In the genomic region with DNA sequence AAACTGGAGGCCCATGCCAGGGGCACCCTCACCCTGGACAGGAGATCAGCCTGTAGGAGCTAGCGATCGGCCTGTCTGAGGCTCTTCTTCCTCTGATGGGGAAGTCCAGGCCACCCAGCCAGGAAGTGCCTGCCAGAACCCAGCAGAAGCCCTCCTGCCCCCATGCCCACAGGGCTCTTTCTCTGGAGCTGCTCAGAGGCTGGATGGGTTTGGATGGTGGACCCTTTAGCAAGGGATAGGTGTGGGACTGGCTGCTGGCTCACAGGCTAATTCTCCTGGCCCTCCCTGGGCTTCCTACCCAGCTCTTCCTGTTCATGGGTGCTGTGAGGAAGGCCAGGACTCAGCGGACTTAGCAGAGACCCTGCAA, we compare ENCODE assay signal across 11 cellular contexts. TPM values are rescaled to one million over a fixed set of nuclear protein-coding genes. Genes with fewer than 3 reads are reported as not detected.
A peak's percentile ranks its signal among the peaks of the same experiment; 100 is the strongest.
DNase-seq lines count a peak whose midpoint lies in the region; TF ChIP-seq lines count a peak whose summit lies in the region.
"Had no signal": no experiment of that assay in that cellular context is flagged by ENCODE, and none has a peak within 500 bp of the region (broad histone marks: within the 10 kb centered on the region; RNA-seq: fewer than 3 reads in every experiment).

No MANE protein-coding gene starts in this region.

- peaks cover 41% of the 10 kb centered on the region for H3K4me1 ChIP-seq in left ventricle myocardium inferior

- 0 out of 2 replicates have a peak overlapping the region, but pooled peaks have one; percentile 37 for H3K27ac ChIP-seq in SK-N-MC
- peak overlapping the region; percentile 49 for H3K27ac ChIP-seq in left ventricle myocardium inferior (replicated peaks)
- H3K27ac ChIP-seq in substantia nigra (ENCODE audit: low read depth, low read length, poor library complexity, severe bottlenecking) = no peak overlapping the region
- H3K27ac ChIP-seq: PC-9, thoracic aorta had no signal

- TF ChIP-seq CTCF in left ventricle myocardium inferior (IDR thresholded peaks at IDR 0.05; ENCODE audit: borderline replicate concordance) (no peak), MCF 10A (IDR thresholded peaks at IDR 0.05; ENCODE audit: unreplicated experiment) (no peak)

- H3K36me3 ChIP-seq in SK-N-MC (ENCODE audit: insufficient read depth, low read length) = no peaks in the 10 kb centered on the region
- no peaks in the 10 kb centered on the region for H3K36me3 ChIP-seq in left ventricle myocardium inferior
- H3K36me3 ChIP-seq: thoracic aorta had no signal

- peak overlapping the region; percentile 28 for H3K9ac ChIP-seq in SK-N-MC (ENCODE audit: insufficient read length)

- peak overlapping the region; percentile 94 for H3K27ac Mint-ChIP-seq in T-helper 2 cell treated with Interferon-gamma antibody and Interleukin-4, amounts not matched to agents 5 μg/mL and 100 μg/mL, for 36 hours
- H3K27ac Mint-ChIP-seq in stimulated activated naive CD8-positive, alpha-beta T cell treated with anti-CD3 and anti-CD28 coated beads, Interleukin-15, Interleukin-2, amounts not matched to agents 100 ng/mL and 50 ng/mL, for 24 hours = peak overlapping the region; percentile 97
- H3K27ac Mint-ChIP-seq in MCF 10A (ENCODE audit: low read depth, unreplicated experiment) = no peak overlapping the region

- H3K4me3 Mint-ChIP-seq in T-helper 2 cell treated with Interferon-gamma antibody and Interleukin-4, amounts not matched to agents 5 μg/mL and 100 μg/mL, for 36 hours = peak overlapping the region; percentile 9
- peak overlapping the region; percentile 71 for H3K4me3 Mint-ChIP-seq in stimulated activated naive CD8-positive, alpha-beta T cell treated with anti-CD3 and anti-CD28 coated beads, Interleukin-15, Interleukin-2, amounts not matched to agents 100 ng/mL and 50 ng/mL, for 24 hours
- H3K4me3 Mint-ChIP-seq in MCF 10A (ENCODE audit: unreplicated experiment) = no peak overlapping the region

- no peak for DNase-seq in T-helper 2 cell treated with Interferon-gamma antibody and Interleukin-4, amounts not matched to agents 5 μg/mL and 100 μg/mL, for 36 hours (ENCODE audit: low spot score)
- DNase-seq in T-helper 2 cell (no peak), SK-N-MC (ENCODE audit: low read depth, low spot score) (no peak), left ventricle myocardium inferior (no peak), NCI-H146 (lab: John Stamatoyannopoulos, UW) (no peak), MCF 10A (ENCODE audit: unreplicated experiment) (no peak), substantia nigra (lab: John Stamatoyannopoulos, UW) (no peak)
- DNase-seq: NCI-H1048 had no signal

- peak overlapping the region; percentile 43 for H3K4me3 ChIP-seq in SK-N-MC
- peak overlapping the region; percentile 36 for H3K4me3 ChIP-seq in left ventricle myocardium inferior
- H3K4me3 ChIP-seq: PC-9, thoracic aorta had no signal

- CTCF ChIA-PET in MCF 10A (lab: Yijun Ruan, JAX) = interaction anchor here (0.5 to 6.8 kb wide), 24 partner anchors 9 to 402 kb away, joined by 3 to 173 read pairs (median 4); no protein-coding TSS in a partner anchor

- H3K27me3 Mint-ChIP-seq in T-helper 2 cell treated with Interferon-gamma antibody and Interleukin-4, amounts not matched to agents 5 μg/mL and 100 μg/mL, for 36 hours (ENCODE audit: low read depth) = no peaks in the 10 kb centered on the region
- H3K27me3 Mint-ChIP-seq in stimulated activated naive CD8-positive, alpha-beta T cell treated with anti-CD3 and anti-CD28 coated beads, Interleukin-15, Interleukin-2, amounts not matched to agents 100 ng/mL and 50 ng/mL, for 24 hours = no peaks in the 10 kb centered on the region
- H3K27me3 Mint-ChIP-seq in MCF 10A (ENCODE audit: insufficient read depth, unreplicated experiment) = peaks cover under 1% of the 10 kb centered on the region

- intact Hi-C loops in left ventricle myocardium inferior (cut with micrococcal nuclease) (loop anchor here (5.0 kb wide), 1 partner anchor 395 kb away; no protein-coding TSS in a partner anchor), MCF 10A (cut with micrococcal nuclease) (loop anchor here (1.0 to 10.0 kb wide), 3 partner anchors 10 to 582 kb away; a partner anchor contains a TSS)

- H3K9me3 Mint-ChIP-seq in T-helper 2 cell treated with Interferon-gamma antibody and Interleukin-4, amounts not matched to agents 5 μg/mL and 100 μg/mL, for 36 hours = no peaks in the 10 kb centered on the region
- H3K9me3 Mint-ChIP-seq in stimulated activated naive CD8-positive, alpha-beta T cell treated with anti-CD3 and anti-CD28 coated beads, Interleukin-15, Interleukin-2, amounts not matched to agents 100 ng/mL and 50 ng/mL, for 24 hours = no peaks in the 10 kb centered on the region
- H3K9me3 Mint-ChIP-seq in MCF 10A (ENCODE audit: unreplicated experiment) = no peaks in the 10 kb centered on the region

- H3K4me1 Mint-ChIP-seq in T-helper 2 cell treated with Interferon-gamma antibody and Interleukin-4, amounts not matched to agents 5 μg/mL and 100 μg/mL, for 36 hours (ENCODE audit: low read depth) = peaks cover 45% of the 10 kb centered on the region
- peaks cover 70% of the 10 kb centered on the region for H3K4me1 Mint-ChIP-seq in stimulated activated naive CD8-positive, alpha-beta T cell treated with anti-CD3 and anti-CD28 coated beads, Interleukin-15, Interleukin-2, amounts not matched to agents 100 ng/mL and 50 ng/mL, for 24 hours (ENCODE audit: low read depth)
- H3K4me1 Mint-ChIP-seq in MCF 10A (ENCODE audit: insufficient read depth, unreplicated experiment) = peaks cover 11% of the 10 kb centered on the region

- POLR2A ChIA-PET in MCF 10A (lab: Yijun Ruan, JAX) = no interaction called here

- BruUV-seq in MCF 10A (replicated peaks; lab: Mats Ljungman, UMichigan) = no TSS peak

- H3K27me3 ChIP-seq in left ventricle myocardium inferior (ENCODE audit: low read depth) = no peaks in the 10 kb centered on the region

- no peaks in the 10 kb centered on the region for H3K9me3 ChIP-seq in SK-N-MC (ENCODE audit: low read depth, low read length)
- no peaks in the 10 kb centered on the region for H3K9me3 ChIP-seq in left ventricle myocardium inferior (replicated peaks)
- H3K9me3 ChIP-seq: thoracic aorta had no signal

- no peaks in the 10 kb centered on the region for H3K36me3 Mint-ChIP-seq in T-helper 2 cell treated with Interferon-gamma antibody and Interleukin-4, amounts not matched to agents 5 μg/mL and 100 μg/mL, for 36 hours (ENCODE audit: low read depth)
- no peaks in the 10 kb centered on the region for H3K36me3 Mint-ChIP-seq in stimulated activated naive CD8-positive, alpha-beta T cell treated with anti-CD3 and anti-CD28 coated beads, Interleukin-15, Interleukin-2, amounts not matched to agents 100 ng/mL and 50 ng/mL, for 24 hours (ENCODE audit: low read depth)
- H3K36me3 Mint-ChIP-seq in MCF 10A (ENCODE audit: insufficient read depth, unreplicated experiment) = no peaks in the 10 kb centered on the region

RNA-seq across cellular contexts. Expression of a gene that starts 7.7 kb away (rescaled TPM):
- total RNA-seq in left ventricle myocardium inferior (1.3 TPM), MCF 10A (2022) (not detected in 2 replicates)
- total RNA-seq: PC-9, thoracic aorta had no signal

RNA-seq across cellular contexts. Expression of a gene that starts 19.8 kb away (rescaled TPM):
- 0.19 TPM for total RNA-seq in left ventricle myocardium inferior
- total RNA-seq in MCF 10A (2022) = not detected in 2 replicates
- total RNA-seq: PC-9 had no signal

RNA-seq across cellular contexts. Expression of a gene that starts 59.6 kb away (rescaled TPM):
- total RNA-seq in left ventricle myocardium inferior = 30.2 TPM
- total RNA-seq in MCF 10A (2022) = not detected in 2 replicates

Comparison
In these comparisons a context has a peak if more than half of its experiments do, and no peak if none do; other contexts are left out.
1. RNA of a gene that starts 59.6 kb away (total RNA-seq): 30.2 TPM in left ventricle myocardium inferior (single experiment); not detected in MCF 10A; every median in the first group is over 10 times any median in the second.